1 cellular context compared by ENCODE assay signal in genomic region chr1:111571239-111571638, GRCh38.
TF ChIP-seq lines count a peak whose summit lies in the region.

No MANE protein-coding gene starts in this region.

TF ChIP-seq in GM23338, 12 proteins besides CTCF, POLR2A, EP300 and RAD21 (continued from another document):
- TF ChIP-seq ZNF462 (CRISPR knock-in tag; IDR thresholded peaks at IDR 0.05) (no peak), EZH2 (IDR thresholded peaks at IDR 0.05; ENCODE audit: low read depth, unreplicated experiment) (no peak), NANOG (IDR thresholded peaks at IDR 0.05; ENCODE audit: borderline replicate concordance) (no peak), JUNB (IDR thresholded peaks at IDR 0.05; ENCODE audit: unreplicated experiment) (no peak), ZNF114 (CRISPR knock-in tag; IDR thresholded peaks at IDR 0.05) (no peak)
TF ChIP-seq in GM23338: peak in this region for 0.
